In the genomic region with DNA sequence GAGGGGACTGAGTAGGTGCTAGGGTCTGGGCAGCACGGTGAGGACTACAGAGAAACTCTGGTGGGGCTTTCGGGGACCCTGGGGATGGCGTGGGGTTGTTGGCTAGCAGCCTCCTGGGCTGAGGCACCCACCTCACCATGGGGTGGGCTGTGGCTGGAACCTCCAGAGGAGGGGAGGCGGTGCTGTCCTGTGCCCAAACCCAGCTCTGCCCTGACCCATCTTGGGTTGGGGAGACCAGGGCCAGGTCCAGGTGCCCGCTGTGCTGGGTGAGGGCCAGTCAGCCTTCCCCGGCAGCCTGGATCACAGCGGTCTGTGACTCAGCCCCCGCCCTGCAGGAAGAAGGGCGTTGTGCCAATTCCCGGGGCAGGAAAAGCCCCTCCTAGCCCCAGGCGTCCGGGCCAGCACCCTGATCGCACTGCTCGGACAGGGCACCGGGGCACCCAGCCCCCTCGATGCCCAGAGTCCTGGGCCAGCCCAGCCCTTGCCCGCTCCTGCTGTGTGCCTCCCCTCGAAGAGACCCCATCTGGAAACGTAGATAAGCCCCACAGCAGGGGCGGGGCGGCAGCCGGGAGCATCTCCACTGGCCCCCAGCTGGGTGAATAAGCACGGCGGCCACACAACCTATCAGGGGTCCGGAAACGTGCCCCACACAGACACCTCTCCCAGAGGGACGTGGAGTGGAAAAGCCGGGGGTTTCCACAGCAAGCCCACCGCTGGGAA, we compare ENCODE assay signal across 9 cellular contexts. TPM values are rescaled to one million over a fixed set of nuclear protein-coding genes. Genes with fewer than 3 reads are reported as not detected.
DNase-seq lines count a peak whose midpoint lies in the region; ATAC-seq, FAIRE-seq and TF ChIP-seq lines count a peak whose summit lies in the region.
"Had no signal": no experiment of that assay in that cellular context is flagged by ENCODE, and none has a peak within 500 bp of the region (broad histone marks: within the 10 kb centered on the region; RNA-seq: fewer than 3 reads in every experiment).

No MANE protein-coding gene starts in this region.

- H3K36me3 ChIP-seq in liver (ENCODE audit: control insufficient read depth in 4 of 4, insufficient read depth in 3 of 4, low read depth in 1 of 4, low read length in 3 of 4): peaks cover 0 to 2% (median 0%) of the 10 kb centered on the region in 4 donors

- H3K9me3 Mint-ChIP-seq in activated CD4-positive, alpha-beta memory T cell treated with anti-CD3 and anti-CD28 coated beads for 36 hours: no peaks in the 10 kb centered on the region

- no peak overlapping the region for H3K9ac ChIP-seq in liver (ENCODE audit: low read depth in 1 of 2, low read length in 2 of 2)

- peaks cover 56 to 85% (median 70%) of the 10 kb centered on the region in 4 donors for H3K4me1 ChIP-seq in liver (ENCODE audit: control insufficient read depth in 4 of 4, insufficient read depth in 4 of 4, low read length in 3 of 4)

- H3K9me3 ChIP-seq in liver (ENCODE audit: control insufficient read depth in 4 of 4, low read length in 3 of 4): no peaks in the 10 kb centered on the region

- intact Hi-C loops in activated CD4-positive, alpha-beta memory T cell treated with anti-CD3 and anti-CD28 coated beads for 36 hours (cut with micrococcal nuclease): no loop called here

- POLR2A ChIA-PET in activated CD4-positive, alpha-beta memory T cell treated with anti-CD3 and anti-CD28 coated beads for 36 hours (lab: Charles Lee): no interaction called here

- no peak for TF ChIP-seq RAD21 in liver (IDR thresholded peaks at IDR 0.05)

- WGBS in liver: 50% methylated on average over 29 of the region's 29 CpGs

- ATAC-seq in GM18519 (IDR thresholded peaks at IDR 0.05; ENCODE audit: low FRiP score, unreplicated experiment) (no peak), GM21825 (IDR thresholded peaks at IDR 0.05; ENCODE audit: unreplicated experiment) (no peak)

- no peak overlapping the region for H3K27ac Mint-ChIP-seq in activated CD4-positive, alpha-beta memory T cell treated with anti-CD3 and anti-CD28 coated beads for 36 hours

- no peaks in the 10 kb centered on the region for H3K4me1 Mint-ChIP-seq in activated CD4-positive, alpha-beta memory T cell treated with anti-CD3 and anti-CD28 coated beads for 36 hours (ENCODE audit: low read depth)

- peaks cover 3% of the 10 kb centered on the region for H3K27me3 Mint-ChIP-seq in activated CD4-positive, alpha-beta memory T cell treated with anti-CD3 and anti-CD28 coated beads for 36 hours

- peak; percentile 29 to 78 for DNase-seq in NCI-H446 (lab: John Stamatoyannopoulos, UW)
- no peak for DNase-seq in NCI-H446 treated with DMSO at 0.1 percent for 48 hours (lab: John Stamatoyannopoulos, UW)
- DNase-seq in choroid plexus epithelial cell (ENCODE audit: low read depth): peak; percentile 74
- peak; percentile 92 for DNase-seq in urothelium cell line (ENCODE audit: low spot score)
- no peak for DNase-seq in activated CD4-positive, alpha-beta memory T cell treated with anti-CD3 and anti-CD28 coated beads for 36 hours
- DNase-seq: NCI-H2029 had no signal

- H3K27me3 ChIP-seq in liver (ENCODE audit: control insufficient read depth in 4 of 4, insufficient read depth in 4 of 4, low read length in 3 of 4): no peaks in the 10 kb centered on the region

- FAIRE-seq in urothelium cell line (lab: Jason Lieb, UNC): peak; percentile 98

- no peak overlapping the region for H3K4me3 ChIP-seq in choroid plexus epithelial cell (ENCODE audit: low read depth, low read length)
- H3K4me3 ChIP-seq in liver (ENCODE audit: low read depth in 1 of 3, low read length in 3 of 3): no peak overlapping the region

- CTCF ChIA-PET in activated CD4-positive, alpha-beta memory T cell treated with anti-CD3 and anti-CD28 coated beads for 36 hours (lab: Charles Lee): no interaction called here

- no peak overlapping the region for H3K4me3 Mint-ChIP-seq in activated CD4-positive, alpha-beta memory T cell treated with anti-CD3 and anti-CD28 coated beads for 36 hours

- TF ChIP-seq CTCF in choroid plexus epithelial cell (conservative IDR thresholded peaks at IDR 0.05; ENCODE audit: low read depth, low read length) (no peak), liver (IDR thresholded peaks at IDR 0.05; ENCODE audit: low read depth, low read length, missing input control) (no peak)

- peak overlapping the region; percentile 82 to 86 for H3K27ac ChIP-seq in liver (ENCODE audit: low read depth in 1 of 2, low read length in 2 of 2)

- no peaks in the 10 kb centered on the region for H3K36me3 Mint-ChIP-seq in activated CD4-positive, alpha-beta memory T cell treated with anti-CD3 and anti-CD28 coated beads for 36 hours

TF ChIP-seq in liver, 16 proteins besides CTCF, POLR2A, EP300 and RAD21:
- TF ChIP-seq RXRA (IDR thresholded peaks at IDR 0.05) (no peak), JUND (IDR thresholded peaks at IDR 0.05) (no peak), TAF1 (conservative IDR thresholded peaks at IDR 0.05) (no peak), HNF4G (IDR thresholded peaks at IDR 0.05) (no peak), FOXA2 (IDR thresholded peaks at IDR 0.05) (no peak), ZBTB33 (IDR thresholded peaks at IDR 0.05) (no peak), GABPA (IDR thresholded peaks at IDR 0.05 in 1 of 2, conservative IDR thresholded peaks at IDR 0.05 in 1 of 2) (no peak), HNF4A (conservative IDR thresholded peaks at IDR 0.05) (no peak), FOXA1 (IDR thresholded peaks at IDR 0.05) (no peak), EGR1 (IDR thresholded peaks at IDR 0.05; ENCODE audit: low read depth in 2 of 2) (no peak), ATF3 (IDR thresholded peaks at IDR 0.05) (no peak), SP1 (IDR thresholded peaks at IDR 0.05) (no peak), MAX (IDR thresholded peaks at IDR 0.05) (no peak), NR2F2 (IDR thresholded peaks at IDR 0.05) (no peak)
- TF ChIP-seq, protein P1, sequence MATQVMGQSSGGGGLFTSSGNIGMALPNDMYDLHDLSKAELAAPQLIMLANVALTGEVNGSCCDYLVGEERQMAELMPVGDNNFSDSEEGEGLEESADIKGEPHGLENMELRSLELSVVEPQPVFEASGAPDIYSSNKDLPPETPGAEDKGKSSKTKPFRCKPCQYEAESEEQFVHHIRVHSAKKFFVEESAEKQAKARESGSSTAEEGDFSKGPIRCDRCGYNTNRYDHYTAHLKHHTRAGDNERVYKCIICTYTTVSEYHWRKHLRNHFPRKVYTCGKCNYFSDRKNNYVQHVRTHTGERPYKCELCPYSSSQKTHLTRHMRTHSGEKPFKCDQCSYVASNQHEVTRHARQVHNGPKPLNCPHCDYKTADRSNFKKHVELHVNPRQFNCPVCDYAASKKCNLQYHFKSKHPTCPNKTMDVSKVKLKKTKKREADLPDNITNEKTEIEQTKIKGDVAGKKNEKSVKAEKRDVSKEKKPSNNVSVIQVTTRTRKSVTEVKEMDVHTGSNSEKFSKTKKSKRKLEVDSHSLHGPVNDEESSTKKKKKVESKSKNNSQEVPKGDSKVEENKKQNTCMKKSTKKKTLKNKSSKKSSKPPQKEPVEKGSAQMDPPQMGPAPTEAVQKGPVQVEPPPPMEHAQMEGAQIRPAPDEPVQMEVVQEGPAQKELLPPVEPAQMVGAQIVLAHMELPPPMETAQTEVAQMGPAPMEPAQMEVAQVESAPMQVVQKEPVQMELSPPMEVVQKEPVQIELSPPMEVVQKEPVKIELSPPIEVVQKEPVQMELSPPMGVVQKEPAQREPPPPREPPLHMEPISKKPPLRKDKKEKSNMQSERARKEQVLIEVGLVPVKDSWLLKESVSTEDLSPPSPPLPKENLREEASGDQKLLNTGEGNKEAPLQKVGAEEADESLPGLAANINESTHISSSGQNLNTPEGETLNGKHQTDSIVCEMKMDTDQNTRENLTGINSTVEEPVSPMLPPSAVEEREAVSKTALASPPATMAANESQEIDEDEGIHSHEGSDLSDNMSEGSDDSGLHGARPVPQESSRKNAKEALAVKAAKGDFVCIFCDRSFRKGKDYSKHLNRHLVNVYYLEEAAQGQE (IDR thresholded peaks at IDR 0.05): no peak

RNA-seq across cellular contexts. Expression of gene LAMA5, which starts 10.0 kb away (rescaled TPM):
- 10 to 100 TPM in 1 of 2 donors, 1 to 10 TPM in 1; 3.6 to 40.2 TPM for total RNA-seq in liver
- polyA plus RNA-seq in liver: 10 to 100 TPM; 13.4 to 13.9 TPM
- total RNA-seq in activated CD4-positive, alpha-beta memory T cell treated with anti-CD3 and anti-CD28 coated beads for 36 hours: 1 to 10 TPM in 1 of 2 experiments, under 1 TPM in 1; 0.78 to 1.1 TPM

RNA-seq across cellular contexts. Expression of gene RPS21, which starts 29.8 kb away (rescaled TPM):
- total RNA-seq in liver: 100 to 1,000 TPM; 378 to 499 TPM
- polyA plus RNA-seq in liver: 1,000 to 10,000 TPM in 1 of 2 donors, 100 to 1,000 TPM in 1; 278 to 1,588 TPM
- 1,000 to 10,000 TPM; 2,488 to 2,529 TPM for total RNA-seq in activated CD4-positive, alpha-beta memory T cell treated with anti-CD3 and anti-CD28 coated beads for 36 hours

RNA-seq across cellular contexts. Expression of gene CABLES2, which starts 50.0 kb away (rescaled TPM):
- 1 to 10 TPM; 2.0 to 3.2 TPM for total RNA-seq in liver
- polyA plus RNA-seq in liver: 1 to 10 TPM in 1 of 2 donors, under 1 TPM in 1; 0.92 to 2.0 TPM
- 1 to 10 TPM; 7.8 to 8.2 TPM for total RNA-seq in activated CD4-positive, alpha-beta memory T cell treated with anti-CD3 and anti-CD28 coated beads for 36 hours

RNA-seq across cellular contexts. Expression of gene ADRM1, which starts 54.3 kb away (rescaled TPM):
- total RNA-seq in liver: 10 to 100 TPM; 45.3 to 70.9 TPM
- polyA plus RNA-seq in liver: 10 to 100 TPM; 83.8 to 91.0 TPM
- 100 to 1,000 TPM in 1 of 2 experiments, 10 to 100 TPM in 1; 98.6 to 101 TPM for total RNA-seq in activated CD4-positive, alpha-beta memory T cell treated with anti-CD3 and anti-CD28 coated beads for 36 hours

Comparison
In these comparisons a context has a peak if more than half of its experiments do, and no peak if none do; other contexts are left out.
1. DNase-seq: peak in NCI-H446 (2 of 2), choroid plexus epithelial cell (single experiment) and urothelium cell line (single experiment); none in NCI-H446 treated with DMSO at 0.1 percent for 48 hours (single experiment) and activated CD4-positive, alpha-beta memory T cell treated with anti-CD3 and anti-CD28 coated beads for 36 hours (single experiment).
2. RNA of gene RPS21, which starts 29.8 kb away (total RNA-seq): 2,488 to 2,529 TPM in activated CD4-positive, alpha-beta memory T cell treated with anti-CD3 and anti-CD28 coated beads for 36 hours; 378 to 499 TPM in liver; every median in the first group is over 4 times any median in the second.